16 cellular contexts compared by ENCODE assay signal in genomic region chr7:13447637-13448036, GRCh38.
A peak's percentile ranks its signal among the peaks of the same experiment; 100 is the strongest.
DNase-seq lines count a peak whose midpoint lies in the region; ATAC-seq and TF ChIP-seq lines count a peak whose summit lies in the region.
"Had no signal": no experiment of that assay in that cellular context is flagged by ENCODE, and none has a peak within 500 bp of the region (broad histone marks: within the 10 kb centered on the region; RNA-seq: fewer than 3 reads in every experiment).

No MANE protein-coding gene starts in this region.

- H3K9ac ChIP-seq in OCI-LY1 (ENCODE audit: low read length) (no peak overlapping the region), neuronal stem cell (ENCODE audit: low read depth, low read length, poor library complexity) (no peak overlapping the region)
- H3K9ac ChIP-seq: GM23248 had no signal

- H3K79me2 ChIP-seq in OCI-LY1 (ENCODE audit: insufficient read depth, low read length), result no peaks in the 10 kb centered on the region

- no peaks in the 10 kb centered on the region for H3K36me3 Mint-ChIP-seq in Caco-2 (ENCODE audit: insufficient read depth, unreplicated experiment)
- H3K36me3 Mint-ChIP-seq in activated T-cell treated with anti-CD3 and anti-CD28 coated beads, Interleukin-2, amount 50 U/mL, for 4 hours (ENCODE audit: insufficient read depth), result no peaks in the 10 kb centered on the region
- H3K36me3 Mint-ChIP-seq: CD4-positive, alpha-beta memory T cell had no signal

- no peak overlapping the region for H3K4me2 ChIP-seq in OCI-LY1 (ENCODE audit: low read length)
- H3K4me2 ChIP-seq in neuronal stem cell (ENCODE audit: insufficient read depth, low read length, poor library complexity, severe bottlenecking), result no peak overlapping the region

- intact Hi-C loops in lower lobe of right lung (cut with DNase I), result no loop called here
- intact Hi-C loops in Caco-2 (cut with micrococcal nuclease; ENCODE audit: unreplicated experiment), result no loop called here
- intact Hi-C loops in aorta (cut with DNase I), result no loop called here

- WGBS in neuronal stem cell (ENCODE audit: extremely low coverage in 2 of 2, insufficient read length in 2 of 2, insufficient replicate concordance in 1 of 2), 2 donors, result no CpG with 5 or more reads among the region's 1 CpG
- 91 to 95% methylated on average over 1 of the region's 1 CpG for WGBS in aorta, 2 donors

- H3K9me2 ChIP-seq in OCI-LY1 (ENCODE audit: low read depth, low read length), result no peaks in the 10 kb centered on the region

- H3K4ac ChIP-seq in neuronal stem cell (ENCODE audit: low read length), result no peak overlapping the region

- ATAC-seq in lower lobe of right lung, result peak; percentile 90 to 96
- ATAC-seq in activated T-cell treated with anti-CD3 and anti-CD28 coated beads, Interleukin-2, amount 50 U/mL, for 4 hours, result no peak
- no peak for ATAC-seq in aorta (ENCODE audit: low FRiP score)
- ATAC-seq: HCT116 had no signal

- peaks cover 6% of the 10 kb centered on the region for H3K4me1 Mint-ChIP-seq in Caco-2 (ENCODE audit: low read depth, unreplicated experiment)
- H3K4me1 Mint-ChIP-seq in activated T-cell treated with anti-CD3 and anti-CD28 coated beads, Interleukin-2, amount 50 U/mL, for 4 hours (ENCODE audit: low read depth), result no peaks in the 10 kb centered on the region
- H3K4me1 Mint-ChIP-seq: CD4-positive, alpha-beta memory T cell; H9 had no signal

- H3K79me1 ChIP-seq in neuronal stem cell (ENCODE audit: low read depth, low read length), result no peaks in the 10 kb centered on the region

- H3K9me3 Mint-ChIP-seq in Caco-2 (ENCODE audit: unreplicated experiment), result no peaks in the 10 kb centered on the region
- H3K9me3 Mint-ChIP-seq in activated T-cell treated with anti-CD3 and anti-CD28 coated beads, Interleukin-2, amount 50 U/mL, for 4 hours, result peaks cover 3% of the 10 kb centered on the region
- H3K9me3 Mint-ChIP-seq: H9 had no signal

- BruUV-seq in Caco-2 (replicated peaks; lab: Mats Ljungman, UMichigan), result no TSS peak

- H3K27ac ChIP-seq in OCI-LY1 (ENCODE audit: low read depth, low read length, poor library complexity, severe bottlenecking) (peak overlapping the region; percentile 1), lower lobe of right lung (no peak overlapping the region), neuronal stem cell (replicated peaks; ENCODE audit: low read length) (no peak overlapping the region), aorta (ENCODE audit: low read depth in 1 of 2, low read length in 2 of 2) (no peak overlapping the region)
- H3K27ac ChIP-seq: GM23248 had no signal

- no peak overlapping the region for H3K4me3 Mint-ChIP-seq in Caco-2 (ENCODE audit: unreplicated experiment)
- no peak overlapping the region for H3K4me3 Mint-ChIP-seq in activated T-cell treated with anti-CD3 and anti-CD28 coated beads, Interleukin-2, amount 50 U/mL, for 4 hours
- H3K4me3 Mint-ChIP-seq: CD4-positive, alpha-beta memory T cell; H9 had no signal

- CTCF ChIA-PET in Caco-2 (lab: Charles Lee), result no interaction called here

- H3K36me3 ChIP-seq in OCI-LY1 (ENCODE audit: insufficient read depth, low read length) (no peaks in the 10 kb centered on the region; the same call in 1 of the 2 replicates), lower lobe of right lung (no peaks in the 10 kb centered on the region), neuronal stem cell (replicated peaks in 1 of 2; ENCODE audit: control insufficient read depth in 2 of 2, insufficient read depth in 2 of 2, low read length in 2 of 2) (no peaks in the 10 kb centered on the region), Caco-2 (ENCODE audit: control insufficient read depth, insufficient read depth, low read length) (no peaks in the 10 kb centered on the region), aorta (ENCODE audit: control insufficient read depth in 1 of 2, insufficient read depth in 2 of 2, low read length in 1 of 2) (no peaks in the 10 kb centered on the region)

- no peaks in the 10 kb centered on the region for H4K20me1 ChIP-seq in OCI-LY1 (ENCODE audit: insufficient read depth, low read length)

- no peak overlapping the region for H2BK120ac ChIP-seq in neuronal stem cell (ENCODE audit: low read depth, low read length)

- H2BK12ac ChIP-seq in neuronal stem cell (ENCODE audit: low read length), result no peak overlapping the region

- H4K8ac ChIP-seq in neuronal stem cell (ENCODE audit: low read depth, low read length), result no peak overlapping the region

- H2AFZ ChIP-seq in OCI-LY1 (ENCODE audit: low read length), result no peak overlapping the region
- peak overlapping the region; percentile 1 for H2AFZ ChIP-seq in neuronal stem cell (ENCODE audit: low read length)
- H2AFZ ChIP-seq: GM23248 had no signal

- H3K18ac ChIP-seq in neuronal stem cell (ENCODE audit: low read length), result no peak overlapping the region

- POLR2A ChIA-PET in Caco-2 (lab: Charles Lee), result no interaction called here

- H2BK5ac ChIP-seq in neuronal stem cell (ENCODE audit: low read length), result no peak overlapping the region

- no peaks in the 10 kb centered on the region for H3K27me3 ChIP-seq in OCI-LY1 (ENCODE audit: insufficient read depth, low read length)
- no peaks in the 10 kb centered on the region for H3K27me3 ChIP-seq in lower lobe of right lung (ENCODE audit: low read depth)
- H3K27me3 ChIP-seq in neuronal stem cell (ENCODE audit: control insufficient read depth in 3 of 3, insufficient read depth in 3 of 3, low read depth in 1 of 3, low read length in 3 of 3), result no peaks in the 10 kb centered on the region
- no peaks in the 10 kb centered on the region for H3K27me3 ChIP-seq in Caco-2 (replicated peaks; ENCODE audit: control insufficient read depth, insufficient read depth, low read length)
- no peaks in the 10 kb centered on the region for H3K27me3 ChIP-seq in aorta (ENCODE audit: control insufficient read depth in 1 of 2, insufficient read depth in 2 of 2, low read length in 1 of 2)

- no peak overlapping the region for H2BK15ac ChIP-seq in neuronal stem cell (ENCODE audit: low read length)

- H3K9me3 ChIP-seq in OCI-LY1 (ENCODE audit: low read length), result peaks cover 21% of the 10 kb centered on the region
- no peaks in the 10 kb centered on the region for H3K9me3 ChIP-seq in lower lobe of right lung
- no peaks in the 10 kb centered on the region for H3K9me3 ChIP-seq in neuronal stem cell (replicated peaks in 1 of 2; ENCODE audit: control insufficient read depth in 2 of 2, insufficient read depth in 1 of 2, low read depth in 1 of 2, low read length in 2 of 2)
- H3K9me3 ChIP-seq in Caco-2, result no peaks in the 10 kb centered on the region
- no peaks in the 10 kb centered on the region for H3K9me3 ChIP-seq in aorta (ENCODE audit: control insufficient read depth, low read length)

- H3K4me3 ChIP-seq in OCI-LY1 (ENCODE audit: low read depth, low read length, poor library complexity, severe bottlenecking) (no peak overlapping the region), lower lobe of right lung (no peak overlapping the region), neuronal stem cell (ENCODE audit: low read length in 2 of 2) (no peak overlapping the region), Caco-2 (ENCODE audit: low read depth, low read length) (no peak overlapping the region), aorta (ENCODE audit: low read length in 2 of 2) (no peak overlapping the region)
- H3K4me3 ChIP-seq: GM12878, GM23248 had no signal

- no peak overlapping the region for H2AK5ac ChIP-seq in neuronal stem cell (ENCODE audit: low read depth, low read length)

- H4K91ac ChIP-seq in neuronal stem cell (ENCODE audit: low read depth, low read length, poor library complexity), result no peak overlapping the region

- DNase-seq in lower lobe of right lung (no peak), neuronal stem cell (ENCODE audit: low spot score) (no peak), Caco-2 (no peak), aorta (no peak)
- no peak for DNase-seq in activated T-cell treated with anti-CD3 and anti-CD28 coated beads, Interleukin-2, amount 50 U/mL, for 4 hours
- DNase-seq: C1 segment of cervical spinal cord; CD4-positive, alpha-beta memory T cell; COR-L47; DMS153; DMS79; EL; GM23248; H9 had no signal

- no peaks in the 10 kb centered on the region for H3F3A ChIP-seq in OCI-LY1 (ENCODE audit: insufficient read depth, low read length)

- no peak overlapping the region for H3K27ac Mint-ChIP-seq in Caco-2 (ENCODE audit: unreplicated experiment)
- H3K27ac Mint-ChIP-seq: CD4-positive, alpha-beta memory T cell had no signal

- no peak overlapping the region for H3K14ac ChIP-seq in neuronal stem cell (ENCODE audit: low read length)

- H3K4me1 ChIP-seq in OCI-LY1 (ENCODE audit: insufficient read depth, low read length, severe bottlenecking) (peaks cover 43% of the 10 kb centered on the region), lower lobe of right lung (no peaks in the 10 kb centered on the region), neuronal stem cell (ENCODE audit: control insufficient read depth in 2 of 2, insufficient read depth in 1 of 2, low read depth in 1 of 2, low read length in 2 of 2) (no peaks in the 10 kb centered on the region), Caco-2 (0 out of 2 replicates have a peak, but pooled peaks cover 4% of the 10 kb centered on the region), aorta (ENCODE audit: control insufficient read depth in 1 of 2, insufficient read depth in 2 of 2, low read length in 2 of 2) (no peaks in the 10 kb centered on the region)

- no peaks in the 10 kb centered on the region for H3K27me3 Mint-ChIP-seq in Caco-2 (ENCODE audit: insufficient read depth, unreplicated experiment)
- H3K27me3 Mint-ChIP-seq in activated T-cell treated with anti-CD3 and anti-CD28 coated beads, Interleukin-2, amount 50 U/mL, for 4 hours (ENCODE audit: low read depth), result no peaks in the 10 kb centered on the region
- H3K27me3 Mint-ChIP-seq: CD4-positive, alpha-beta memory T cell had no signal

- H3K23ac ChIP-seq in neuronal stem cell (ENCODE audit: low read depth, low read length, poor library complexity), result no peak overlapping the region

- no peak for TF ChIP-seq CTCF in OCI-LY1 (IDR thresholded peaks at IDR 0.05; ENCODE audit: low read length)
- TF ChIP-seq CTCF in lower lobe of right lung (IDR thresholded peaks at IDR 0.05), result no peak
- TF ChIP-seq CTCF in Caco-2 (IDR thresholded peaks at IDR 0.05; ENCODE audit: insufficient read depth in 1 of 2, low read depth in 1 of 2, low read length in 1 of 2, severe bottlenecking in 1 of 2, unreplicated experiment in 1 of 2), result no peak

Comparison
In these comparisons a context has a peak if more than half of its experiments do, and no peak if none do; other contexts are left out.
1. ATAC-seq: peak in lower lobe of right lung (2 of 2); none in activated T-cell treated with anti-CD3 and anti-CD28 coated beads, Interleukin-2, amount 50 U/mL, for 4 hours (0 of 2) and aorta (single experiment).